ENCODE assay signal across 13 cellular contexts in genomic region chr6:139251377-139252017, GRCh38. TPM values are rescaled to one million over a fixed set of nuclear protein-coding genes. Genes with fewer than 3 reads are reported as not detected.
DNase-seq lines count a peak whose midpoint lies in the region; ATAC-seq, FAIRE-seq and TF ChIP-seq lines count a peak whose summit lies in the region.
"Had no signal": no experiment of that assay in that cellular context is flagged by ENCODE, and none has a peak within 500 bp of the region (broad histone marks: within the 10 kb centered on the region; RNA-seq: fewer than 3 reads in every experiment).

No MANE protein-coding gene starts in this region.

- H3K9ac ChIP-seq in MM.1S (ENCODE audit: low read length) = no peak overlapping the region

- H3K9me3 ChIP-seq in MM.1S (replicated peaks; ENCODE audit: insufficient read depth, low read length) (no peaks in the 10 kb centered on the region), esophagus squamous epithelium (no peaks in the 10 kb centered on the region)
- H3K9me3 ChIP-seq in naive thymus-derived CD4-positive, alpha-beta T cell (ENCODE audit: control insufficient read depth in 2 of 3, low read length in 3 of 3) = no peaks in the 10 kb centered on the region
- H3K9me3 ChIP-seq: BE2C had no signal

- H3K9me3 Mint-ChIP-seq in naive thymus-derived CD4-positive, alpha-beta T cell = peaks cover 0 to 2% (median 0%) of the 10 kb centered on the region in 11 donors

- peak overlapping the region; percentile 56 to 97 (median 75) for H3K27ac Mint-ChIP-seq in naive thymus-derived CD4-positive, alpha-beta T cell

- no peak for TF ChIP-seq POLR2A in esophagus squamous epithelium (IDR thresholded peaks at IDR 0.05)

- POLR2A ChIA-PET in naive thymus-derived CD4-positive, alpha-beta T cell (lab: Charles Lee) = interaction anchor here (1.3 kb wide), 1 partner anchor 9 kb away, joined by 5 read pairs; no protein-coding TSS in a partner anchor

- H3K79me2 ChIP-seq in MM.1S (ENCODE audit: low read length) = no peaks in the 10 kb centered on the region

- no peak for ATAC-seq in naive thymus-derived CD4-positive, alpha-beta T cell
- ATAC-seq in GM18870 (IDR thresholded peaks at IDR 0.05; ENCODE audit: unreplicated experiment) = no peak

- 57 to 71% methylated on average over 3 of the region's 3 CpGs for WGBS in esophagus squamous epithelium, 2 donors

- intact Hi-C loops in esophagus squamous epithelium (cut with DNase I) = no loop called here
- intact Hi-C loops in naive thymus-derived CD4-positive, alpha-beta T cell (cut with micrococcal nuclease) = loop anchor here in 1 of 2 donors (1.0 to 5.0 kb wide), 3 partner anchors 11 to 224 kb away; partner anchors contain the start of gene ABRACL

- CTCF ChIA-PET in naive thymus-derived CD4-positive, alpha-beta T cell (lab: Charles Lee) = interaction anchor here (0.7 to 1.5 kb wide), 3 partner anchors 30 to 140 kb away, joined by 3 to 4 read pairs (median 4); no protein-coding TSS in a partner anchor

- H3K4me3 ChIP-seq in AG10803 (ENCODE audit: low read length) (no peak overlapping the region), MM.1S (ENCODE audit: low read length) (no peak overlapping the region), esophagus squamous epithelium (no peak overlapping the region)
- no peak overlapping the region for H3K4me3 ChIP-seq in naive thymus-derived CD4-positive, alpha-beta T cell (ENCODE audit: low read length)

- no peaks in the 10 kb centered on the region for H3K36me3 ChIP-seq in MM.1S (replicated peaks; ENCODE audit: insufficient read depth, low read length)
- no peaks in the 10 kb centered on the region for H3K36me3 ChIP-seq in esophagus squamous epithelium
- H3K36me3 ChIP-seq in naive thymus-derived CD4-positive, alpha-beta T cell (ENCODE audit: control insufficient read depth in 2 of 3, insufficient read depth in 3 of 3, low read length in 3 of 3) = no peaks in the 10 kb centered on the region
- H3K36me3 ChIP-seq: BE2C had no signal

- H3K4me1 Mint-ChIP-seq in naive thymus-derived CD4-positive, alpha-beta T cell = peaks cover 24 to 51% (median 46%) of the 10 kb centered on the region in 7 donors

- no peaks in the 10 kb centered on the region for H3K9me2 ChIP-seq in MM.1S (replicated peaks; ENCODE audit: insufficient read depth, low read length)

- H3K4me2 ChIP-seq in MM.1S (ENCODE audit: low read depth, low read length) = peak overlapping the region; percentile 51

- H3F3A ChIP-seq in MM.1S (ENCODE audit: insufficient read depth, low read length) = peaks cover 5% of the 10 kb centered on the region

- H3K4me1 ChIP-seq in MM.1S (ENCODE audit: low read length) = peaks cover 22% of the 10 kb centered on the region
- peaks cover 10 to 18% (median 12%) of the 10 kb centered on the region in 3 donors for H3K4me1 ChIP-seq in esophagus squamous epithelium
- peaks cover 21 to 23% of the 10 kb centered on the region in 2 donors for H3K4me1 ChIP-seq in naive thymus-derived CD4-positive, alpha-beta T cell (ENCODE audit: control insufficient read depth in 2 of 2, insufficient read depth in 2 of 2, low read length in 2 of 2)
- H3K4me1 ChIP-seq: BE2C had no signal

- peak overlapping the region in 8 of 10 donors; percentile 1 to 85 (median 54) for H3K4me3 Mint-ChIP-seq in naive thymus-derived CD4-positive, alpha-beta T cell

- H4K20me1 ChIP-seq in MM.1S (ENCODE audit: insufficient read depth, low read length) = no peaks in the 10 kb centered on the region

- H3K27me3 Mint-ChIP-seq in naive thymus-derived CD4-positive, alpha-beta T cell = no peaks in the 10 kb centered on the region

- FAIRE-seq in urothelium cell line (lab: Jason Lieb, UNC) = no peak

- H2AFZ ChIP-seq in MM.1S (ENCODE audit: low read length) = peak overlapping the region; percentile 5; the same call in 1 of the 2 replicates

- no peaks in the 10 kb centered on the region for H3K27me3 ChIP-seq in MM.1S (replicated peaks; ENCODE audit: insufficient read depth, low read length)
- H3K27me3 ChIP-seq in esophagus squamous epithelium = no peaks in the 10 kb centered on the region
- no peaks in the 10 kb centered on the region for H3K27me3 ChIP-seq in naive thymus-derived CD4-positive, alpha-beta T cell (ENCODE audit: control insufficient read depth in 2 of 2, insufficient read depth in 2 of 2, low read length in 2 of 2)
- H3K27me3 ChIP-seq: BE2C had no signal

- DNase-seq in AG10803 (ENCODE audit: low read depth) (peak; percentile 21), MM.1S (no peak), esophagus squamous epithelium (lab: John Stamatoyannopoulos, UW) (no peak), COLO829 (ENCODE audit: low spot score) (no peak), urothelium cell line (ENCODE audit: low spot score) (no peak)
- no peak for DNase-seq in naive thymus-derived CD4-positive, alpha-beta T cell
- DNase-seq in activated naive CD4-positive, alpha-beta T cell treated with Interleukin-2 at 50 U/mL for 16 hours = no peak
- DNase-seq: BE2C, H7, NCI-H526, occipital lobe had no signal

- H3K36me3 Mint-ChIP-seq in naive thymus-derived CD4-positive, alpha-beta T cell = peaks cover 0 to 15% (median 0%) of the 10 kb centered on the region in 5 donors

- TF ChIP-seq CTCF in AG10803 (conservative IDR thresholded peaks at IDR 0.05; ENCODE audit: low read length) (no peak), MM.1S (IDR thresholded peaks at IDR 0.05; ENCODE audit: low read length) (no peak), esophagus squamous epithelium (IDR thresholded peaks at IDR 0.05) (no peak)

- H3K27ac ChIP-seq in MM.1S (ENCODE audit: low read length) (peak overlapping the region; percentile 46; the same call in 1 of the 2 replicates), esophagus squamous epithelium (peak overlapping the region in 3 of 4 donors; percentile 51 to 54 (median 53))
- H3K27ac ChIP-seq in naive thymus-derived CD4-positive, alpha-beta T cell (ENCODE audit: low read depth, low read length) = no peak overlapping the region

RNA-seq across cellular contexts. Expression of gene TXLNB, which starts 40.3 kb away (rescaled TPM):
- 1 to 10 TPM in 1 of 4 donors, under 1 TPM in 3; 0.04 to 1.1 (median 0.24) TPM for total RNA-seq in esophagus squamous epithelium
- total RNA-seq in naive thymus-derived CD4-positive, alpha-beta T cell = 1 to 10 TPM in 1 of 5 experiments, under 1 TPM in 4; 0.29 to 1.1 (median 0.66) TPM
- polyA plus RNA-seq in naive thymus-derived CD4-positive, alpha-beta T cell = under 1 TPM; 0.12 to 0.44 TPM
- total RNA-seq: H7, kidney epithelial cell had no signal
